Comparison of ENCODE assay signal across 16 cellular contexts in genomic region chr20:35866446-35867202, GRCh38.
DNase-seq lines count a peak whose midpoint lies in the region; ATAC-seq and TF ChIP-seq lines count a peak whose summit lies in the region.
"Had no signal": no experiment of that assay in that cellular context is flagged by ENCODE, and none has a peak within 500 bp of the region (broad histone marks: within the 10 kb centered on the region; RNA-seq: fewer than 3 reads in every experiment).

No MANE protein-coding gene starts in this region.

- no peak overlapping the region for H2AFZ ChIP-seq in IMR-90 (replicated peaks; ENCODE audit: low read length, poor library complexity)

- H3K9me3 Mint-ChIP-seq in CD8-positive, alpha-beta memory T cell: no peaks in the 10 kb centered on the region
- H3K9me3 Mint-ChIP-seq in endodermal cell: no peaks in the 10 kb centered on the region
- H3K9me3 Mint-ChIP-seq: CD8-positive, alpha-beta T cell had no signal

- peak overlapping the region; percentile 86 for H2BK5ac ChIP-seq in IMR-90 (ENCODE audit: low read depth, low read length, poor library complexity, severe bottlenecking)

- in situ Hi-C loops in IMR-90 (cut with MboI; ENCODE audit: low sequenced_read_pairs): no loop called here

- peaks cover 0 to 68% (median 11%) of the 10 kb centered on the region in 3 donors for H3K36me3 Mint-ChIP-seq in CD8-positive, alpha-beta memory T cell
- H3K36me3 Mint-ChIP-seq in endodermal cell (ENCODE audit: low read depth): peaks cover 40% of the 10 kb centered on the region

- no TSS peak for BruUV-seq in IMR-90 (replicated peaks; lab: Mats Ljungman, UMichigan)

- H3K4me1 ChIP-seq in CD8-positive, alpha-beta memory T cell (ENCODE audit: insufficient read depth, low read length): no peaks in the 10 kb centered on the region
- H3K4me1 ChIP-seq in IMR-90 (ENCODE audit: control insufficient read depth, insufficient read depth, low read length): peaks cover 9% of the 10 kb centered on the region
- H3K4me1 ChIP-seq in psoas muscle: peaks cover 7% of the 10 kb centered on the region
- no peaks in the 10 kb centered on the region for H3K4me1 ChIP-seq in endodermal cell (ENCODE audit: control insufficient read depth, insufficient read depth, low read length)

- H3K9me3 ChIP-seq in CD8-positive, alpha-beta memory T cell (ENCODE audit: low read length): no peaks in the 10 kb centered on the region
- no peaks in the 10 kb centered on the region for H3K9me3 ChIP-seq in IMR-90 (ENCODE audit: control insufficient read depth, insufficient read depth, low read length)
- no peaks in the 10 kb centered on the region for H3K9me3 ChIP-seq in psoas muscle
- H3K9me3 ChIP-seq in endodermal cell (ENCODE audit: control insufficient read depth, low read length): no peaks in the 10 kb centered on the region
- H3K9me3 ChIP-seq: mucosa of descending colon, testis had no signal

- peak overlapping the region; percentile 53; the same call in 1 of the 2 replicates for H2BK20ac ChIP-seq in IMR-90 (ENCODE audit: low read depth, low read length)

- H2AK9ac ChIP-seq in IMR-90 (replicated peaks; ENCODE audit: low read depth, low read length, poor library complexity): no peak overlapping the region

- H4K8ac ChIP-seq in IMR-90 (ENCODE audit: low read depth in 2 of 2, low read length in 2 of 2): peak overlapping the region in 1 of 2 experiments; percentile 54; a peak in 3 of 4 replicates

- no peak overlapping the region for H2AK5ac ChIP-seq in IMR-90 (ENCODE audit: low read depth, low read length)

- no peak for TF ChIP-seq CTCF in IMR-90 (conservative IDR thresholded peaks at IDR 0.05; ENCODE audit: low read depth, low read length)
- no peak for TF ChIP-seq CTCF in epithelial cell of esophagus (IDR thresholded peaks at IDR 0.05; ENCODE audit: insufficient read depth, low read depth, low read length, missing control alignments)
- no peak for TF ChIP-seq CTCF in psoas muscle (IDR thresholded peaks at IDR 0.05)
- no peak for TF ChIP-seq CTCF in endodermal cell (conservative IDR thresholded peaks at IDR 0.05)

- H4K5ac ChIP-seq in IMR-90 (ENCODE audit: low read depth, low read length): peak overlapping the region; percentile 8; the same call in 1 of the 2 replicates

- peak overlapping the region; percentile 14 for H3K14ac ChIP-seq in IMR-90 (replicated peaks; ENCODE audit: low read depth, low read length)

- H3K36me3 ChIP-seq in CD8-positive, alpha-beta memory T cell (ENCODE audit: insufficient read depth, low read length): peaks cover 19% of the 10 kb centered on the region
- H3K36me3 ChIP-seq in IMR-90 (ENCODE audit: control insufficient read depth, insufficient read depth, low read length): peaks cover 5% of the 10 kb centered on the region
- peaks cover 0 to 13% of the 10 kb centered on the region in 2 donors for H3K36me3 ChIP-seq in psoas muscle (ENCODE audit: insufficient read depth in 1 of 2, low read depth in 1 of 2)
- H3K36me3 ChIP-seq in endodermal cell (ENCODE audit: control insufficient read depth, insufficient read depth, low read length): peaks cover 46% of the 10 kb centered on the region

- peak overlapping the region; percentile 50; the same call in 1 of the 2 replicates for H3K23ac ChIP-seq in IMR-90 (ENCODE audit: low read depth, low read length)

- H3K4me3 ChIP-seq in CD8-positive, alpha-beta memory T cell (ENCODE audit: low read length): no peak overlapping the region
- H3K4me3 ChIP-seq in IMR-90 (ENCODE audit: insufficient read depth, low read depth, low read length) (no peak overlapping the region), epithelial cell of esophagus (ENCODE audit: low read length) (no peak overlapping the region), psoas muscle (no peak overlapping the region), endodermal cell (ENCODE audit: low read length) (no peak overlapping the region)
- H3K4me3 ChIP-seq: mucosa of descending colon, testis had no signal

- no peak for TF ChIP-seq POLR2A in IMR-90 (IDR thresholded peaks at IDR 0.05; ENCODE audit: low read depth, low read length)

- H3K27me3 Mint-ChIP-seq in CD8-positive, alpha-beta memory T cell: no peaks in the 10 kb centered on the region
- H3K27me3 Mint-ChIP-seq in endodermal cell (ENCODE audit: insufficient read depth): no peaks in the 10 kb centered on the region

- 0 out of 2 replicates have a peak overlapping the region, but pooled peaks have one; percentile 49 for H4K91ac ChIP-seq in IMR-90 (ENCODE audit: insufficient read depth, low read depth, low read length)

- CTCF ChIA-PET in CD8-positive, alpha-beta memory T cell (lab: Charles Lee): no interaction called here
- CTCF ChIA-PET in IMR-90 (lab: Yijun Ruan, JAX): interaction anchor here (0.6 to 1.4 kb wide), 2 partner anchors 9 to 18 kb away, joined by 3 read pairs; no protein-coding TSS in a partner anchor

- H3K4me1 Mint-ChIP-seq in CD8-positive, alpha-beta memory T cell: peaks cover 3 to 20% (median 7%) of the 10 kb centered on the region in 3 donors
- no peaks in the 10 kb centered on the region for H3K4me1 Mint-ChIP-seq in endodermal cell

- H3K79me1 ChIP-seq in IMR-90 (ENCODE audit: low read depth in 1 of 2, low read length in 2 of 2): peaks cover 12 to 64% of the 10 kb centered on the region in 2 experiments

- peak overlapping the region in 6 of 8 donors; percentile 1 to 83 (median 26) for H3K27ac Mint-ChIP-seq in CD8-positive, alpha-beta memory T cell
- H3K27ac Mint-ChIP-seq in endodermal cell: no peak overlapping the region

- intact Hi-C loops in IMR-90 (cut with micrococcal nuclease) (no loop called here), psoas muscle (cut with DNase I) (loop anchor here in 1 of 2 donors (5.0 kb wide), 1 partner anchor 39 kb away; no protein-coding TSS in a partner anchor)

- no peaks in the 10 kb centered on the region for H4K20me1 ChIP-seq in IMR-90 (ENCODE audit: insufficient read depth, low read length)

- H3K9ac ChIP-seq in IMR-90 (ENCODE audit: low read depth, low read length) (no peak overlapping the region), endodermal cell (ENCODE audit: extremely low read depth, low read length, poor library complexity, severe bottlenecking) (no peak overlapping the region)

- DNase-seq in CD8-positive, alpha-beta memory T cell: no peak
- DNase-seq in IMR-90: peak; percentile 81
- DNase-seq in epithelial cell of esophagus (ENCODE audit: low read depth): peak; percentile 38
- DNase-seq in psoas muscle: no peak
- DNase-seq in T-helper 2 cell: no peak
- DNase-seq in activated effector memory CD4-positive, alpha-beta T cell treated with Interleukin-2 at 50 U/mL for 16 hours: no peak
- no peak for DNase-seq in endodermal cell
- DNase-seq: activated gamma-delta T cell; CD8-positive, alpha-beta T cell; left cardiac atrium; mucosa of descending colon; NCI-H2107; NCI-H69; stimulated activated CD4-positive, alpha-beta T cell treated with anti-CD3 and anti-CD28 coated beads, Interleukin-4, amount 100 ng/mL, for 4 hours; testis had no signal

- no peak overlapping the region for H3K4me3 Mint-ChIP-seq in CD8-positive, alpha-beta memory T cell
- no peak overlapping the region for H3K4me3 Mint-ChIP-seq in endodermal cell
- H3K4me3 Mint-ChIP-seq: CD8-positive, alpha-beta T cell had no signal

- dilution Hi-C loops in IMR-90 (cut with HindIII; ENCODE audit: low sequenced_read_pairs, unreplicated experiment): no loop called here

- POLR2A ChIA-PET in CD8-positive, alpha-beta memory T cell (lab: Charles Lee): no interaction called here
- POLR2A ChIA-PET in IMR-90 (lab: Charles Lee; ENCODE audit: unreplicated experiment): interaction anchor here (0.5 kb wide), 1 partner anchor 24 kb away, joined by 3 read pairs; no protein-coding TSS in a partner anchor

- peaks cover 6% of the 10 kb centered on the region; the same call in 1 of the 2 replicates for H3K9me1 ChIP-seq in IMR-90 (ENCODE audit: insufficient read depth, low read length)

- H2BK15ac ChIP-seq in IMR-90 (ENCODE audit: low read depth, low read length): 0 out of 3 replicates have a peak overlapping the region, but pooled peaks have one; percentile 15

- H3K56ac ChIP-seq in IMR-90 (ENCODE audit: extremely low read depth, insufficient read depth, low read length): no peak overlapping the region

- TF ChIP-seq RAD21 in IMR-90 (IDR thresholded peaks at IDR 0.05; ENCODE audit: low read length): no peak

- no peak overlapping the region for H3K27ac ChIP-seq in CD8-positive, alpha-beta memory T cell (ENCODE audit: low read depth, low read length)
- H3K27ac ChIP-seq in IMR-90 (ENCODE audit: insufficient read depth, low read length): no peak overlapping the region
- peak overlapping the region; percentile 32 for H3K27ac ChIP-seq in psoas muscle
- no peak overlapping the region for H3K27ac ChIP-seq in endodermal cell (ENCODE audit: low read depth, low read length)
- H3K27ac ChIP-seq: testis had no signal

- peak overlapping the region; percentile 51; the same call in 1 of the 2 replicates for H3K4ac ChIP-seq in IMR-90 (ENCODE audit: low read depth, low read length)

- peak overlapping the region; percentile 12; the same call in 1 of the 2 replicates for H3K18ac ChIP-seq in IMR-90 (ENCODE audit: low read depth, low read length)

- peak overlapping the region; percentile 52; the same call in 1 of the 2 replicates for H2BK120ac ChIP-seq in IMR-90 (ENCODE audit: low read depth, low read length)

- ATAC-seq in IMR-90 (ENCODE audit: low read depth) (peak; percentile 66), psoas muscle (peak in 1 of 4 donors; percentile 51)
- ATAC-seq: CD8-positive, alpha-beta T cell; left cardiac atrium; mucosa of descending colon; Panc1 had no signal

- H3K4me2 ChIP-seq in IMR-90 (ENCODE audit: low read depth, low read length): peak overlapping the region; percentile 52; the same call in 1 of the 2 replicates

- no CpG with 5 or more reads among the region's 1 CpG for WGBS in IMR-90 (ENCODE audit: extremely low coverage in 2 of 2, insufficient read length in 1 of 2), 2 experiments
- WGBS in psoas muscle, 3 donors: 37 to 79% (median 38%) methylated on average over 1 of the region's 1 CpG
- WGBS in endodermal cell (ENCODE audit: insufficient coverage in 1 of 2, insufficient read length in 1 of 2), 2 experiments: 86% methylated on average over 1 of the region's 1 CpG; no CpG with 5 or more reads in 1 of the 2 experiments

- H3K27me3 ChIP-seq in CD8-positive, alpha-beta memory T cell (ENCODE audit: insufficient read depth, low read length, poor library complexity, severe bottlenecking): no peaks in the 10 kb centered on the region
- no peaks in the 10 kb centered on the region for H3K27me3 ChIP-seq in IMR-90 (ENCODE audit: control insufficient read depth, insufficient read depth, low read length)
- no peaks in the 10 kb centered on the region for H3K27me3 ChIP-seq in psoas muscle (ENCODE audit: insufficient read depth in 3 of 3, low read length in 2 of 3)
- no peaks in the 10 kb centered on the region for H3K27me3 ChIP-seq in endodermal cell (ENCODE audit: control insufficient read depth, insufficient read depth, low read length, poor library complexity, severe bottlenecking)
- H3K27me3 ChIP-seq: testis had no signal

TF ChIP-seq in IMR-90, 13 proteins besides CTCF, POLR2A, EP300 and RAD21 (continues in another document):
- TF ChIP-seq NFE2L2 (IDR thresholded peaks at IDR 0.05; ENCODE audit: low read depth, low read length): no peak
- no peak for TF ChIP-seq BHLHE40 (IDR thresholded peaks at IDR 0.05; ENCODE audit: low read depth, low read length)
- no peak for TF ChIP-seq CHD1 (IDR thresholded peaks at IDR 0.05; ENCODE audit: low read depth, low read length)
- no peak for TF ChIP-seq MAFK (IDR thresholded peaks at IDR 0.05; ENCODE audit: low read depth, low read length)
- no peak for TF ChIP-seq FOS (IDR thresholded peaks at IDR 0.05; ENCODE audit: low read depth, low read length)

Comparison
In these comparisons a context has a peak if more than half of its experiments do, and no peak if none do; other contexts are left out.
1. DNase-seq: peak in IMR-90 (single experiment) and epithelial cell of esophagus (single experiment); none in CD8-positive, alpha-beta memory T cell (0 of 5), psoas muscle (0 of 2), T-helper 2 cell (0 of 5), activated effector memory CD4-positive, alpha-beta T cell treated with Interleukin-2 at 50 U/mL for 16 hours (single experiment) and endodermal cell (single experiment).